ENCODE assay signal across 1 cellular context in the genomic region with DNA sequence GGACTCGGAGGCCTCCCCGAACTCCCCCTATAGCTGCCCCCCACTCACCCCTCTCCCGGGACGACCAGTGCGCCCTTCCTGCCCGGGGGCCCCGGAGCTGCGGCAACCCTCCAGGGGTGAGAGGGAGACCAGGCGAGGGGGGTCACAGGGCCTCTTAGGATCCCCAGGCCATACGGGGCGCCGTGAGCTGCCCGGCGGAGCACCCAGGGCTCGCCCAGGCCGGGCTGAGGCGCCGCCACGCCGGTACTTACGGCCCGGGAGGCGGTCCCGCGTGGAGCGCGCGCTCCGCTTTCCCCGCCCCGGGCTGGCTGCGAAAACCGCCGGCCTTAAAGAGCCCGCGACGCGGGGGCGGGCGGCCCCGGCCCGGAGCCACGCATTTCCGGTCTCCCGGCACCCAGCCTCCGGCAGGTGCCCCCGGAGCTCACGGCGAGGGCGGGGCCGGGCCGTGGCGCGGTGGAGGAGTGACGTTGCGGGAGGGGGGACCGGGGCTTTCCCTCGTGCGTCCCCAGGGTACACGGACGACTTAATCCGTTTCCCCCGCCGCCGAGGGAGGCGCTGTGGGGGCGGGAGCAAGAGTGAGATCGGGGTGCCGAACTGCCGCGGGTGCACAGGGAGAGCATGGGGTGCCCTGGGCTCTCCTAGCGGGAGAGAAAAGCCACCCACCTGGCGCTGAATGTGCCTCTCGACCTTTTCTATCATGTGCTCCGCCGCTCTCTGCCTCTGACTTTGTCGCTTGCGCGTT.
TF ChIP-seq lines count a peak whose summit lies in the region.

A gene (minus strand): TSS at position 381 of the 742 bp plus-strand sequence. CDS start 1,019 bp downstream, outside the sequence.

TF ChIP-seq in WTC11, 78 proteins besides CTCF, POLR2A, EP300 and RAD21 (continued from another document):
- TF ChIP-seq SP1 (CRISPR knock-in tag; conservative IDR thresholded peaks at IDR 0.05) (no peak; the same call in none of the 2 replicates), NFYB (CRISPR knock-in tag; conservative IDR thresholded peaks at IDR 0.05; ENCODE audit: low read depth) (no peak), OVOL2 (CRISPR knock-in tag; IDR thresholded peaks at IDR 0.05; ENCODE audit: borderline replicate concordance) (no peak), SMAD3 (CRISPR knock-in tag; IDR thresholded peaks at IDR 0.05; ENCODE audit: borderline replicate concordance) (no peak; the same call in 1 of the 2 replicates), ZNF232 (CRISPR knock-in tag; IDR thresholded peaks at IDR 0.05) (no peak; the same call in 1 of the 2 replicates), ZNF138 (CRISPR knock-in tag; conservative IDR thresholded peaks at IDR 0.05) (no peak; the same call in 1 of the 2 replicates), TEAD4 (CRISPR knock-in tag; IDR thresholded peaks at IDR 0.05) (no peak), TEAD1 (CRISPR knock-in tag; IDR thresholded peaks at IDR 0.05) (0 out of 2 replicates have a peak, but pooled peaks have one; percentile 32), GRHL2 (CRISPR knock-in tag; IDR thresholded peaks at IDR 0.05; ENCODE audit: insufficient replicate concordance, severe bottlenecking) (no peak), KAT7 (CRISPR knock-in tag; IDR thresholded peaks at IDR 0.05; ENCODE audit: borderline replicate concordance) (no peak), NR3C1 (CRISPR knock-in tag; conservative IDR thresholded peaks at IDR 0.05; ENCODE audit: low read depth) (no peak), ESRRA (CRISPR knock-in tag; IDR thresholded peaks at IDR 0.05; ENCODE audit: borderline replicate concordance) (no peak), CREM (CRISPR knock-in tag; IDR thresholded peaks at IDR 0.05) (peak; percentile 47; the same call in 1 of the 2 replicates), RORB (CRISPR knock-in tag; IDR thresholded peaks at IDR 0.05) (no peak), RELA (CRISPR knock-in tag; IDR thresholded peaks at IDR 0.05; ENCODE audit: borderline replicate concordance) (no peak), SOX15 (CRISPR knock-in tag; IDR thresholded peaks at IDR 0.05) (no peak), ZNF423 (CRISPR knock-in tag; IDR thresholded peaks at IDR 0.05) (peak; percentile 81), PRRX2 (CRISPR knock-in tag; IDR thresholded peaks at IDR 0.05) (no peak), ATF1 (CRISPR knock-in tag; IDR thresholded peaks at IDR 0.05) (no peak; the same call in 1 of the 2 replicates)
- TF ChIP-seq, protein P1, sequence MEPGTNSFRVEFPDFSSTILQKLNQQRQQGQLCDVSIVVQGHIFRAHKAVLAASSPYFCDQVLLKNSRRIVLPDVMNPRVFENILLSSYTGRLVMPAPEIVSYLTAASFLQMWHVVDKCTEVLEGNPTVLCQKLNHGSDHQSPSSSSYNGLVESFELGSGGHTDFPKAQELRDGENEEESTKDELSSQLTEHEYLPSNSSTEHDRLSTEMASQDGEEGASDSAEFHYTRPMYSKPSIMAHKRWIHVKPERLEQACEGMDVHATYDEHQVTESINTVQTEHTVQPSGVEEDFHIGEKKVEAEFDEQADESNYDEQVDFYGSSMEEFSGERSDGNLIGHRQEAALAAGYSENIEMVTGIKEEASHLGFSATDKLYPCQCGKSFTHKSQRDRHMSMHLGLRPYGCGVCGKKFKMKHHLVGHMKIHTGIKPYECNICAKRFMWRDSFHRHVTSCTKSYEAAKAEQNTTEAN (CRISPR knock-in tag; IDR thresholded peaks at IDR 0.05) = no peak; the same call in none of the 2 replicates
- TF ChIP-seq, protein P2, sequence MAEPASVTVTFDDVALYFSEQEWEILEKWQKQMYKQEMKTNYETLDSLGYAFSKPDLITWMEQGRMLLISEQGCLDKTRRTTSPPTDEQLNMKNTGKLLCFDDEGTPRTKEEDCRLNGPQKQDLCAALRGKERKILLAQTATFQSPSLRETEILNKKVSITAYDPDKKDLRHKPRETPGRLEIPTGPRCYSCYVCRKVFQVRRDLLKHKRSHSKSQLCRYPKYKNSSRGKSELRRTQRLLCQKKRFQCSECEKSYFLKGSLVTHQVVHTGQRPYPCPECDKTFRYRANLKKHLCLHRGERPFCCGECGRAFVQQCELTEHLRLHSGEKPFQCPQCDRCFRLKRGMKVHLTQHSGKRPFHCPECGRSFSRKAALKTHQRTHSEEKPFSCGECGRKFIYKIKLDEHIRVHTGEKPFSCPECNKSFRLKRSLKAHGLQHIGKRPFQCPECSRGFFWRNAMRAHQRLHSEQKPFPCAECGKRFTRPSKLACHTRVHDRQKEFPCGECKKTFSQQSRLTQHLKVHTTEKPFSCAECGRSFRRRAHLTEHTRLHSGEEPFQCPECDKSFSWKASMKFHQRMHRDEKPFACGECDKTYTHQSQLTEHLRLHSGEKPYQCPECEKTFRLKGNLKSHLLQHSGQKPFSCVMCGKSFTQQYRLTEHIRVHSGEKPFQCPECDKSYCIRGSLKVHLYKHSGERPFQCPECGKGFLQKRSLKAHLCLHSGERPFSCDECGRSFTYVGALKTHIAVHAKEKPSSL (CRISPR knock-in tag; conservative IDR thresholded peaks at IDR 0.05) = no peak
- TF ChIP-seq, protein P3, sequence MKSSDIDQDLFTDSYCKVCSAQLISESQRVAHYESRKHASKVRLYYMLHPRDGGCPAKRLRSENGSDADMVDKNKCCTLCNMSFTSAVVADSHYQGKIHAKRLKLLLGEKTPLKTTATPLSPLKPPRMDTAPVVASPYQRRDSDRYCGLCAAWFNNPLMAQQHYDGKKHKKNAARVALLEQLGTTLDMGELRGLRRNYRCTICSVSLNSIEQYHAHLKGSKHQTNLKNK (CRISPR knock-in tag; IDR thresholded peaks at IDR 0.05) = no peak
- TF ChIP-seq, protein P4, sequence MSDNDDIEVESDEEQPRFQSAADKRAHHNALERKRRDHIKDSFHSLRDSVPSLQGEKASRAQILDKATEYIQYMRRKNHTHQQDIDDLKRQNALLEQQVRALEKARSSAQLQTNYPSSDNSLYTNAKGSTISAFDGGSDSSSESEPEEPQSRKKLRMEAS (CRISPR knock-in tag; IDR thresholded peaks at IDR 0.05) = peak; percentile 79; the same call in 1 of the 2 replicates
- TF ChIP-seq, protein P5, sequence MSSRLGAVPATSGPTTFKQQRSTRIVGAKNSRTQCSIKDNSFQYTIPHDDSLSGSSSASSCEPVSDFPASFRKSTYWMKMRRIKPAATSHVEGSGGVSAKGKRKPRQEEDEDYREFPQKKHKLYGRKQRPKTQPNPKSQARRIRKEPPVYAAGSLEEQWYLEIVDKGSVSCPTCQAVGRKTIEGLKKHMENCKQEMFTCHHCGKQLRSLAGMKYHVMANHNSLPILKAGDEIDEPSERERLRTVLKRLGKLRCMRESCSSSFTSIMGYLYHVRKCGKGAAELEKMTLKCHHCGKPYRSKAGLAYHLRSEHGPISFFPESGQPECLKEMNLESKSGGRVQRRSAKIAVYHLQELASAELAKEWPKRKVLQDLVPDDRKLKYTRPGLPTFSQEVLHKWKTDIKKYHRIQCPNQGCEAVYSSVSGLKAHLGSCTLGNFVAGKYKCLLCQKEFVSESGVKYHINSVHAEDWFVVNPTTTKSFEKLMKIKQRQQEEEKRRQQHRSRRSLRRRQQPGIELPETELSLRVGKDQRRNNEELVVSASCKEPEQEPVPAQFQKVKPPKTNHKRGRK (CRISPR knock-in tag; IDR thresholded peaks at IDR 0.05; ENCODE audit: borderline replicate concordance) = no peak
- TF ChIP-seq, protein P6, sequence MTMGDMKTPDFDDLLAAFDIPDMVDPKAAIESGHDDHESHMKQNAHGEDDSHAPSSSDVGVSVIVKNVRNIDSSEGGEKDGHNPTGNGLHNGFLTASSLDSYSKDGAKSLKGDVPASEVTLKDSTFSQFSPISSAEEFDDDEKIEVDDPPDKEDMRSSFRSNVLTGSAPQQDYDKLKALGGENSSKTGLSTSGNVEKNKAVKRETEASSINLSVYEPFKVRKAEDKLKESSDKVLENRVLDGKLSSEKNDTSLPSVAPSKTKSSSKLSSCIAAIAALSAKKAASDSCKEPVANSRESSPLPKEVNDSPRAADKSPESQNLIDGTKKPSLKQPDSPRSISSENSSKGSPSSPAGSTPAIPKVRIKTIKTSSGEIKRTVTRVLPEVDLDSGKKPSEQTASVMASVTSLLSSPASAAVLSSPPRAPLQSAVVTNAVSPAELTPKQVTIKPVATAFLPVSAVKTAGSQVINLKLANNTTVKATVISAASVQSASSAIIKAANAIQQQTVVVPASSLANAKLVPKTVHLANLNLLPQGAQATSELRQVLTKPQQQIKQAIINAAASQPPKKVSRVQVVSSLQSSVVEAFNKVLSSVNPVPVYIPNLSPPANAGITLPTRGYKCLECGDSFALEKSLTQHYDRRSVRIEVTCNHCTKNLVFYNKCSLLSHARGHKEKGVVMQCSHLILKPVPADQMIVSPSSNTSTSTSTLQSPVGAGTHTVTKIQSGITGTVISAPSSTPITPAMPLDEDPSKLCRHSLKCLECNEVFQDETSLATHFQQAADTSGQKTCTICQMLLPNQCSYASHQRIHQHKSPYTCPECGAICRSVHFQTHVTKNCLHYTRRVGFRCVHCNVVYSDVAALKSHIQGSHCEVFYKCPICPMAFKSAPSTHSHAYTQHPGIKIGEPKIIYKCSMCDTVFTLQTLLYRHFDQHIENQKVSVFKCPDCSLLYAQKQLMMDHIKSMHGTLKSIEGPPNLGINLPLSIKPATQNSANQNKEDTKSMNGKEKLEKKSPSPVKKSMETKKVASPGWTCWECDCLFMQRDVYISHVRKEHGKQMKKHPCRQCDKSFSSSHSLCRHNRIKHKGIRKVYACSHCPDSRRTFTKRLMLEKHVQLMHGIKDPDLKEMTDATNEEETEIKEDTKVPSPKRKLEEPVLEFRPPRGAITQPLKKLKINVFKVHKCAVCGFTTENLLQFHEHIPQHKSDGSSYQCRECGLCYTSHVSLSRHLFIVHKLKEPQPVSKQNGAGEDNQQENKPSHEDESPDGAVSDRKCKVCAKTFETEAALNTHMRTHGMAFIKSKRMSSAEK (CRISPR knock-in tag; IDR thresholded peaks at IDR 0.05; ENCODE audit: borderline replicate concordance) = no peak
- TF ChIP-seq, protein P7, sequence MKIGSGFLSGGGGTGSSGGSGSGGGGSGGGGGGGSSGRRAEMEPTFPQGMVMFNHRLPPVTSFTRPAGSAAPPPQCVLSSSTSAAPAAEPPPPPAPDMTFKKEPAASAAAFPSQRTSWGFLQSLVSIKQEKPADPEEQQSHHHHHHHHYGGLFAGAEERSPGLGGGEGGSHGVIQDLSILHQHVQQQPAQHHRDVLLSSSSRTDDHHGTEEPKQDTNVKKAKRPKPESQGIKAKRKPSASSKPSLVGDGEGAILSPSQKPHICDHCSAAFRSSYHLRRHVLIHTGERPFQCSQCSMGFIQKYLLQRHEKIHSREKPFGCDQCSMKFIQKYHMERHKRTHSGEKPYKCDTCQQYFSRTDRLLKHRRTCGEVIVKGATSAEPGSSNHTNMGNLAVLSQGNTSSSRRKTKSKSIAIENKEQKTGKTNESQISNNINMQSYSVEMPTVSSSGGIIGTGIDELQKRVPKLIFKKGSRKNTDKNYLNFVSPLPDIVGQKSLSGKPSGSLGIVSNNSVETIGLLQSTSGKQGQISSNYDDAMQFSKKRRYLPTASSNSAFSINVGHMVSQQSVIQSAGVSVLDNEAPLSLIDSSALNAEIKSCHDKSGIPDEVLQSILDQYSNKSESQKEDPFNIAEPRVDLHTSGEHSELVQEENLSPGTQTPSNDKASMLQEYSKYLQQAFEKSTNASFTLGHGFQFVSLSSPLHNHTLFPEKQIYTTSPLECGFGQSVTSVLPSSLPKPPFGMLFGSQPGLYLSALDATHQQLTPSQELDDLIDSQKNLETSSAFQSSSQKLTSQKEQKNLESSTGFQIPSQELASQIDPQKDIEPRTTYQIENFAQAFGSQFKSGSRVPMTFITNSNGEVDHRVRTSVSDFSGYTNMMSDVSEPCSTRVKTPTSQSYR (CRISPR knock-in tag; IDR thresholded peaks at IDR 0.05) = peak; percentile 76; the same call in 1 of the 2 replicates
- TF ChIP-seq, protein P8, sequence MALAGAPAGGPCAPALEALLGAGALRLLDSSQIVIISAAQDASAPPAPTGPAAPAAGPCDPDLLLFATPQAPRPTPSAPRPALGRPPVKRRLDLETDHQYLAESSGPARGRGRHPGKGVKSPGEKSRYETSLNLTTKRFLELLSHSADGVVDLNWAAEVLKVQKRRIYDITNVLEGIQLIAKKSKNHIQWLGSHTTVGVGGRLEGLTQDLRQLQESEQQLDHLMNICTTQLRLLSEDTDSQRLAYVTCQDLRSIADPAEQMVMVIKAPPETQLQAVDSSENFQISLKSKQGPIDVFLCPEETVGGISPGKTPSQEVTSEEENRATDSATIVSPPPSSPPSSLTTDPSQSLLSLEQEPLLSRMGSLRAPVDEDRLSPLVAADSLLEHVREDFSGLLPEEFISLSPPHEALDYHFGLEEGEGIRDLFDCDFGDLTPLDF (CRISPR knock-in tag; IDR thresholded peaks at IDR 0.05) = no peak
- TF ChIP-seq, protein P9, sequence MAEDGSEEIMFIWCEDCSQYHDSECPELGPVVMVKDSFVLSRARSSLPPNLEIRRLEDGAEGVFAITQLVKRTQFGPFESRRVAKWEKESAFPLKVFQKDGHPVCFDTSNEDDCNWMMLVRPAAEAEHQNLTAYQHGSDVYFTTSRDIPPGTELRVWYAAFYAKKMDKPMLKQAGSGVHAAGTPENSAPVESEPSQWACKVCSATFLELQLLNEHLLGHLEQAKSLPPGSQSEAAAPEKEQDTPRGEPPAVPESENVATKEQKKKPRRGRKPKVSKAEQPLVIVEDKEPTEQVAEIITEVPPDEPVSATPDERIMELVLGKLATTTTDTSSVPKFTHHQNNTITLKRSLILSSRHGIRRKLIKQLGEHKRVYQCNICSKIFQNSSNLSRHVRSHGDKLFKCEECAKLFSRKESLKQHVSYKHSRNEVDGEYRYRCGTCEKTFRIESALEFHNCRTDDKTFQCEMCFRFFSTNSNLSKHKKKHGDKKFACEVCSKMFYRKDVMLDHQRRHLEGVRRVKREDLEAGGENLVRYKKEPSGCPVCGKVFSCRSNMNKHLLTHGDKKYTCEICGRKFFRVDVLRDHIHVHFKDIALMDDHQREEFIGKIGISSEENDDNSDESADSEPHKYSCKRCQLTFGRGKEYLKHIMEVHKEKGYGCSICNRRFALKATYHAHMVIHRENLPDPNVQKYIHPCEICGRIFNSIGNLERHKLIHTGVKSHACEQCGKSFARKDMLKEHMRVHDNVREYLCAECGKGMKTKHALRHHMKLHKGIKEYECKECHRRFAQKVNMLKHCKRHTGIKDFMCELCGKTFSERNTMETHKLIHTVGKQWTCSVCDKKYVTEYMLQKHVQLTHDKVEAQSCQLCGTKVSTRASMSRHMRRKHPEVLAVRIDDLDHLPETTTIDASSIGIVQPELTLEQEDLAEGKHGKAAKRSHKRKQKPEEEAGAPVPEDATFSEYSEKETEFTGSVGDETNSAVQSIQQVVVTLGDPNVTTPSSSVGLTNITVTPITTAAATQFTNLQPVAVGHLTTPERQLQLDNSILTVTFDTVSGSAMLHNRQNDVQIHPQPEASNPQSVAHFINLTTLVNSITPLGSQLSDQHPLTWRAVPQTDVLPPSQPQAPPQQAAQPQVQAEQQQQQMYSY (CRISPR knock-in tag; IDR thresholded peaks at IDR 0.05) = no peak; the same call in 1 of the 2 replicates
- TF ChIP-seq, protein P10, sequence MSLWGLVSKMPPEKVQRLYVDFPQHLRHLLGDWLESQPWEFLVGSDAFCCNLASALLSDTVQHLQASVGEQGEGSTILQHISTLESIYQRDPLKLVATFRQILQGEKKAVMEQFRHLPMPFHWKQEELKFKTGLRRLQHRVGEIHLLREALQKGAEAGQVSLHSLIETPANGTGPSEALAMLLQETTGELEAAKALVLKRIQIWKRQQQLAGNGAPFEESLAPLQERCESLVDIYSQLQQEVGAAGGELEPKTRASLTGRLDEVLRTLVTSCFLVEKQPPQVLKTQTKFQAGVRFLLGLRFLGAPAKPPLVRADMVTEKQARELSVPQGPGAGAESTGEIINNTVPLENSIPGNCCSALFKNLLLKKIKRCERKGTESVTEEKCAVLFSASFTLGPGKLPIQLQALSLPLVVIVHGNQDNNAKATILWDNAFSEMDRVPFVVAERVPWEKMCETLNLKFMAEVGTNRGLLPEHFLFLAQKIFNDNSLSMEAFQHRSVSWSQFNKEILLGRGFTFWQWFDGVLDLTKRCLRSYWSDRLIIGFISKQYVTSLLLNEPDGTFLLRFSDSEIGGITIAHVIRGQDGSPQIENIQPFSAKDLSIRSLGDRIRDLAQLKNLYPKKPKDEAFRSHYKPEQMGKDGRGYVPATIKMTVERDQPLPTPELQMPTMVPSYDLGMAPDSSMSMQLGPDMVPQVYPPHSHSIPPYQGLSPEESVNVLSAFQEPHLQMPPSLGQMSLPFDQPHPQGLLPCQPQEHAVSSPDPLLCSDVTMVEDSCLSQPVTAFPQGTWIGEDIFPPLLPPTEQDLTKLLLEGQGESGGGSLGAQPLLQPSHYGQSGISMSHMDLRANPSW (CRISPR knock-in tag; conservative IDR thresholded peaks at IDR 0.05; ENCODE audit: low read depth) = no peak
